Comparison of ENCODE assay signal across 8 cellular contexts in genomic region chr16:2838928-2839327, GRCh38. TPM values are rescaled to one million over a fixed set of nuclear protein-coding genes. Genes with fewer than 3 reads are reported as not detected.
DNase-seq lines count a peak whose midpoint lies in the region; ATAC-seq, FAIRE-seq and TF ChIP-seq lines count a peak whose summit lies in the region.

No MANE protein-coding gene starts in this region.

- H3K27ac ChIP-seq in vagina = no peak overlapping the region

- no peaks in the 10 kb centered on the region for H3K36me3 Mint-ChIP-seq in activated T-helper 1 cell treated with anti-CD3 and anti-CD28 coated beads, Interleukin-12 subunit alpha, Interleukin-12 subunit beta, Interleukin-2, Interleukin-4 antibody, amounts not matched to agents 30 ng/mL and 10 ng/mL and 1 ng/mL, durations not matched to agents 14 hours and 24 hours and 36 hours (ENCODE audit: low read depth)

- H3K4me3 ChIP-seq in vagina = no peak overlapping the region

- peak in 2 of 3 experiments; percentile 29 to 63 for TF ChIP-seq CTCF in vagina (IDR thresholded peaks at IDR 0.05)

- no peak for ATAC-seq in HG03432 (IDR thresholded peaks at IDR 0.05; ENCODE audit: unreplicated experiment)

- intact Hi-C loops in activated T-helper 1 cell treated with anti-CD3 and anti-CD28 coated beads, Interleukin-12 subunit alpha, Interleukin-12 subunit beta, Interleukin-2, Interleukin-4 antibody, amounts not matched to agents 30 ng/mL and 10 ng/mL and 1 ng/mL, durations not matched to agents 14 hours and 24 hours and 36 hours (cut with micrococcal nuclease) = loop anchor here (1.0 kb wide), 1 partner anchor 29 kb away; no protein-coding TSS in a partner anchor
- intact Hi-C loops in vagina (cut with DNase I) = loop anchor here (10.0 kb wide), 1 partner anchor 646 kb away; no protein-coding TSS in a partner anchor

- peaks cover 12% of the 10 kb centered on the region for H3K4me1 Mint-ChIP-seq in activated T-helper 1 cell treated with anti-CD3 and anti-CD28 coated beads, Interleukin-12 subunit alpha, Interleukin-12 subunit beta, Interleukin-2, Interleukin-4 antibody, amounts not matched to agents 30 ng/mL and 10 ng/mL and 1 ng/mL, durations not matched to agents 14 hours and 24 hours and 36 hours (ENCODE audit: low read depth)

- TF ChIP-seq POLR2A in vagina (IDR thresholded peaks at IDR 0.05) = no peak

- no peaks in the 10 kb centered on the region for H3K9me3 ChIP-seq in vagina

- H3K27me3 ChIP-seq in vagina = no peaks in the 10 kb centered on the region

- DNase-seq in AG20443 (ENCODE audit: low spot score) (peak; percentile 89), GM18507 (ENCODE audit: extremely low spot score, insufficient read length, low read depth) (peak; percentile 54), OCI-M1 (lab: John Stamatoyannopoulos, UW) (peak; percentile 73), fibroblast of the conjunctiva (ENCODE audit: low read depth) (peak; percentile 62), non-pigmented ciliary epithelial cell (ENCODE audit: low read depth) (peak; percentile 35), vagina (ENCODE audit: extremely low spot score in 2 of 2) (no peak)
- DNase-seq in activated T-helper 1 cell treated with anti-CD3 and anti-CD28 coated beads, Interleukin-12 subunit alpha, Interleukin-12 subunit beta, Interleukin-2, Interleukin-4 antibody, amounts not matched to agents 30 ng/mL and 10 ng/mL and 1 ng/mL, durations not matched to agents 14 hours and 24 hours and 36 hours (ENCODE audit: low spot score) = peak; percentile 19

- no peaks in the 10 kb centered on the region for H3K36me3 ChIP-seq in vagina

- no peaks in the 10 kb centered on the region for H3K9me3 Mint-ChIP-seq in activated T-helper 1 cell treated with anti-CD3 and anti-CD28 coated beads, Interleukin-12 subunit alpha, Interleukin-12 subunit beta, Interleukin-2, Interleukin-4 antibody, amounts not matched to agents 30 ng/mL and 10 ng/mL and 1 ng/mL, durations not matched to agents 14 hours and 24 hours and 36 hours

- no peak overlapping the region for H3K4me3 Mint-ChIP-seq in activated T-helper 1 cell treated with anti-CD3 and anti-CD28 coated beads, Interleukin-12 subunit alpha, Interleukin-12 subunit beta, Interleukin-2, Interleukin-4 antibody, amounts not matched to agents 30 ng/mL and 10 ng/mL and 1 ng/mL, durations not matched to agents 14 hours and 24 hours and 36 hours

- H3K27ac Mint-ChIP-seq in activated T-helper 1 cell treated with anti-CD3 and anti-CD28 coated beads, Interleukin-12 subunit alpha, Interleukin-12 subunit beta, Interleukin-2, Interleukin-4 antibody, amounts not matched to agents 30 ng/mL and 10 ng/mL and 1 ng/mL, durations not matched to agents 14 hours and 24 hours and 36 hours = peak overlapping the region; percentile 64

- peaks cover 3% of the 10 kb centered on the region for H3K27me3 Mint-ChIP-seq in activated T-helper 1 cell treated with anti-CD3 and anti-CD28 coated beads, Interleukin-12 subunit alpha, Interleukin-12 subunit beta, Interleukin-2, Interleukin-4 antibody, amounts not matched to agents 30 ng/mL and 10 ng/mL and 1 ng/mL, durations not matched to agents 14 hours and 24 hours and 36 hours (ENCODE audit: insufficient read depth)

- peak; percentile 61 for FAIRE-seq in GM18507 (lab: Jason Lieb, UNC)

- peaks cover 23% of the 10 kb centered on the region for H3K4me1 ChIP-seq in vagina

RNA-seq across cellular contexts. Expression of gene ZG16B, which starts 8.8 kb away (rescaled TPM):
- total RNA-seq in activated T-helper 1 cell treated with anti-CD3 and anti-CD28 coated beads, Interleukin-12 subunit alpha, Interleukin-12 subunit beta, Interleukin-2, Interleukin-4 antibody, amounts not matched to agents 30 ng/mL and 10 ng/mL and 1 ng/mL, durations not matched to agents 14 hours and 24 hours and 36 hours = 11.7 and 12.9 TPM in 2 replicates
- total RNA-seq in vagina = 11.3 TPM

RNA-seq across cellular contexts. Expression of gene PRSS22, which starts 19.0 kb away (rescaled TPM):
- total RNA-seq in activated T-helper 1 cell treated with anti-CD3 and anti-CD28 coated beads, Interleukin-12 subunit alpha, Interleukin-12 subunit beta, Interleukin-2, Interleukin-4 antibody, amounts not matched to agents 30 ng/mL and 10 ng/mL and 1 ng/mL, durations not matched to agents 14 hours and 24 hours and 36 hours = not detected in 2 replicates
- total RNA-seq in vagina = 38.8 TPM

RNA-seq across cellular contexts. Expression of gene PRSS21, which starts 21.9 kb away (rescaled TPM):
- total RNA-seq in activated T-helper 1 cell treated with anti-CD3 and anti-CD28 coated beads, Interleukin-12 subunit alpha, Interleukin-12 subunit beta, Interleukin-2, Interleukin-4 antibody, amounts not matched to agents 30 ng/mL and 10 ng/mL and 1 ng/mL, durations not matched to agents 14 hours and 24 hours and 36 hours = 9.2 and 10.1 TPM in 2 replicates
- total RNA-seq in vagina = not detected

RNA-seq across cellular contexts. Expression of gene PRSS41, which starts 40.7 kb away (rescaled TPM):
- not detected in 2 replicates for total RNA-seq in activated T-helper 1 cell treated with anti-CD3 and anti-CD28 coated beads, Interleukin-12 subunit alpha, Interleukin-12 subunit beta, Interleukin-2, Interleukin-4 antibody, amounts not matched to agents 30 ng/mL and 10 ng/mL and 1 ng/mL, durations not matched to agents 14 hours and 24 hours and 36 hours
- not detected for total RNA-seq in vagina

RNA-seq across cellular contexts. Expression of gene FLYWCH2, which starts 44.1 kb away (rescaled TPM):
- total RNA-seq in activated T-helper 1 cell treated with anti-CD3 and anti-CD28 coated beads, Interleukin-12 subunit alpha, Interleukin-12 subunit beta, Interleukin-2, Interleukin-4 antibody, amounts not matched to agents 30 ng/mL and 10 ng/mL and 1 ng/mL, durations not matched to agents 14 hours and 24 hours and 36 hours = 22.9 and 25.4 TPM in 2 replicates
- 65.1 TPM for total RNA-seq in vagina

Comparison
In these comparisons a context has a peak if more than half of its experiments do, and no peak if none do; other contexts are left out.
1. DNase-seq: peak in AG20443 (single experiment), GM18507 (single experiment), OCI-M1 (single experiment), activated T-helper 1 cell treated with anti-CD3 and anti-CD28 coated beads, Interleukin-12 subunit alpha, Interleukin-12 subunit beta, Interleukin-2, Interleukin-4 antibody, amounts not matched to agents 30 ng/mL and 10 ng/mL and 1 ng/mL, durations not matched to agents 14 hours and 24 hours and 36 hours (single experiment), fibroblast of the conjunctiva (single experiment) and non-pigmented ciliary epithelial cell (single experiment); none in vagina (0 of 2).
2. RNA of gene PRSS22, which starts 19.0 kb away (total RNA-seq): 38.8 TPM in vagina (single experiment); not detected in activated T-helper 1 cell treated with anti-CD3 and anti-CD28 coated beads, Interleukin-12 subunit alpha, Interleukin-12 subunit beta, Interleukin-2, Interleukin-4 antibody, amounts not matched to agents 30 ng/mL and 10 ng/mL and 1 ng/mL, durations not matched to agents 14 hours and 24 hours and 36 hours; every median in the first group is over 10 times any median in the second.
3. RNA of gene PRSS21, which starts 21.9 kb away (total RNA-seq): 9.2 to 10.1 TPM in activated T-helper 1 cell treated with anti-CD3 and anti-CD28 coated beads, Interleukin-12 subunit alpha, Interleukin-12 subunit beta, Interleukin-2, Interleukin-4 antibody, amounts not matched to agents 30 ng/mL and 10 ng/mL and 1 ng/mL, durations not matched to agents 14 hours and 24 hours and 36 hours; not detected in vagina (single experiment); every median in the first group is over 10 times any median in the second.